19 cellular contexts compared by ENCODE assay signal in the genomic region with DNA sequence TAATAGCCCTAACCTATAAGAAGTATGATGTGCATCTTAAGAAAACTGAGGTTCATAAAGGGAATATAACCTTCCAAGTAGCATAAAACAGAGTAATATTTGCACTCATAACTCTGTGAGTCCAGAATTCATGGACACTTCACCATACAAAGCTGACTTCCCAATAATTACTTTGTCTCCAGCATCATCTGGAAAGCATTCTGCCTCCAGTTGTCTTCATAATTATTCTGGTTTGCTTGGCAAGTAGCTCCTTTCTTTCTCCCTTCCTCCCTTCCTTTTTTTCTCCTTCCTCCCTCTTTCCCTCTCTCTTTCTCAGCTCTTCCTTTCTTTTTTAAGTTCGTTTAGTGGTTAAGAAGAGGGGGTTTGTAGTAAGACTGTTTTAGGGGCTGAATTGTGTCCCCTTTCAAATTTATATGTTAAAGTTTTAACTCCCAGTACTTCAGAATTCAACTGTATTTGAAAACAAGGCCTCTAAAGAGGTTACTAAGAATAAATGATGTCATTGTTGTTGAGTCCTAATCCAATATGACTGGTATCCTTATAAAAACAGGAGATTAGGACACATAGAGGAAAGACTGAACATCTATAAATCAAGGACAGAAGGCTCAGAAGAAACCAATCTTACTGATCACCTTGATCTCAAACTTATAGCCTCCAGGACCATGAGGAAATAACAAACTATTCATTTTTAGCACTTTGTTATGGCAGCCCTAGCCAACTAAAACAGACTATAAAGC.
"Had no signal": no experiment of that assay in that cellular context is flagged by ENCODE, and none has a peak within 500 bp of the region (broad histone marks: within the 10 kb centered on the region; RNA-seq: fewer than 3 reads in every experiment).

No MANE protein-coding gene starts in this region.

- H3K27me3 ChIP-seq: hepatocyte, sigmoid colon, stomach, testis had no signal

- H3K4me1 ChIP-seq: sigmoid colon, testis had no signal

- H3K27me3 Mint-ChIP-seq: activated naive CD8-positive, alpha-beta T cell; brain; central memory CD8-positive, alpha-beta T cell; dendritic cell treated with granulocyte-macrophage colony-stimulating factor and Interleukin-4, amounts not matched to agents 40 ng/mL and 50 ng/mL, for 4 days; natural killer cell treated with Interleukin-12 subunit alpha and Interleukin-12 subunit beta and Interleukin-15 and Interleukin-18, amount 100 ng/mL, for 72 hours had no signal

- H3K27ac ChIP-seq: hepatocyte, psoas muscle, sigmoid colon, stomach, testis had no signal

- H3K4me1 Mint-ChIP-seq: central memory CD8-positive, alpha-beta T cell had no signal

- H3K4me3 ChIP-seq: hepatocyte, psoas muscle, sigmoid colon, stomach, testis had no signal

- H3K36me3 ChIP-seq: sigmoid colon had no signal

- H3K9me3 Mint-ChIP-seq: natural killer cell treated with Interleukin-12 subunit alpha and Interleukin-12 subunit beta and Interleukin-15 and Interleukin-18, amount 100 ng/mL, for 72 hours had no signal

- H3K9me3 ChIP-seq: psoas muscle, sigmoid colon, stomach, testis had no signal

- H3K4me2 ChIP-seq: hepatocyte had no signal

- H2AFZ ChIP-seq: hepatocyte had no signal

- DNase-seq: activated CD4-positive, alpha-beta T cell treated with anti-CD3 and anti-CD28 coated beads, Interleukin-2, amount 50 U/mL, for 1 hour; activated CD8-positive, alpha-beta memory T cell treated with anti-CD3 and anti-CD28 coated beads for 24 hours; activated gamma-delta T cell treated with Interleukin-2 at 50 U/mL for 16 hours; amygdala; effector memory CD4-positive, alpha-beta T cell; islet precursor cell; occipital lobe; psoas muscle; sigmoid colon; stimulated activated CD4-positive, alpha-beta T cell treated with anti-CD3 and anti-CD28 coated beads, Interleukin-1b, Interleukin-23, amount 100 ng/mL, for 48 hours; stomach; T-helper 2 cell; testis had no signal

- H3K27ac Mint-ChIP-seq: activated naive CD8-positive, alpha-beta T cell; dendritic cell treated with granulocyte-macrophage colony-stimulating factor and Interleukin-4, amounts not matched to agents 40 ng/mL and 50 ng/mL, for 4 days; natural killer cell treated with Interleukin-12 subunit alpha and Interleukin-12 subunit beta and Interleukin-15 and Interleukin-18, amount 100 ng/mL, for 72 hours had no signal

- H3K36me3 Mint-ChIP-seq: activated naive CD8-positive, alpha-beta T cell; natural killer cell treated with Interleukin-12 subunit alpha and Interleukin-12 subunit beta and Interleukin-15 and Interleukin-18, amount 100 ng/mL, for 72 hours had no signal

- ATAC-seq: natural killer cell treated with Interleukin-12 subunit alpha and Interleukin-12 subunit beta and Interleukin-15 and Interleukin-18, amount 100 ng/mL, for 72 hours; psoas muscle had no signal

- H3K4me3 Mint-ChIP-seq: activated naive CD8-positive, alpha-beta T cell; brain; central memory CD8-positive, alpha-beta T cell; dendritic cell treated with granulocyte-macrophage colony-stimulating factor and Interleukin-4, amounts not matched to agents 40 ng/mL and 50 ng/mL, for 4 days; natural killer cell treated with Interleukin-12 subunit alpha and Interleukin-12 subunit beta and Interleukin-15 and Interleukin-18, amount 100 ng/mL, for 72 hours had no signal
